ENCODE assay signal across 15 cellular contexts in genomic region chr11:30435488-30435887, GRCh38.
A peak's percentile ranks its signal among the peaks of the same experiment; 100 is the strongest.
DNase-seq lines count a peak whose midpoint lies in the region; ATAC-seq and TF ChIP-seq lines count a peak whose summit lies in the region.
"Had no signal": no experiment of that assay in that cellular context is flagged by ENCODE, and none has a peak within 500 bp of the region (broad histone marks: within the 10 kb centered on the region; RNA-seq: fewer than 3 reads in every experiment).

No MANE protein-coding gene starts in this region.

- H3K36me3 Mint-ChIP-seq in stimulated activated memory B cell treated with anti-CD40 and anti-IgM and Interleukin-4, amounts not matched to agents 10 μg/mL and 1 μg/mL and 100 μg/mL, for 72 hours, result no peaks in the 10 kb centered on the region

- no peaks in the 10 kb centered on the region for H3K4me1 Mint-ChIP-seq in stimulated activated memory B cell treated with anti-CD40 and anti-IgM and Interleukin-4, amounts not matched to agents 10 μg/mL and 1 μg/mL and 100 μg/mL, for 72 hours

- H3K4me3 Mint-ChIP-seq in stimulated activated memory B cell treated with anti-CD40 and anti-IgM and Interleukin-4, amounts not matched to agents 10 μg/mL and 1 μg/mL and 100 μg/mL, for 72 hours, result no peak overlapping the region
- H3K4me3 Mint-ChIP-seq: CD4-positive, alpha-beta T cell had no signal

- TF ChIP-seq POLR2A in body of pancreas (IDR thresholded peaks at IDR 0.05) (no peak), testis (IDR thresholded peaks at IDR 0.05) (no peak)

- H3K27me3 ChIP-seq in body of pancreas (no peaks in the 10 kb centered on the region), testis (no peaks in the 10 kb centered on the region)
- H3K27me3 ChIP-seq: MG63 had no signal

- H3K4me3 ChIP-seq in body of pancreas, result no peak overlapping the region
- no peak overlapping the region for H3K4me3 ChIP-seq in testis
- H3K4me3 ChIP-seq: MG63 had no signal

- no peaks in the 10 kb centered on the region for H3K27me3 Mint-ChIP-seq in stimulated activated memory B cell treated with anti-CD40 and anti-IgM and Interleukin-4, amounts not matched to agents 10 μg/mL and 1 μg/mL and 100 μg/mL, for 72 hours
- H3K27me3 Mint-ChIP-seq: CD4-positive, alpha-beta T cell had no signal

- TF ChIP-seq CTCF in body of pancreas (IDR thresholded peaks at IDR 0.05) (no peak), testis (IDR thresholded peaks at IDR 0.05) (no peak)

- ATAC-seq in body of pancreas, result peak; percentile 4
- ATAC-seq in stimulated activated memory B cell treated with anti-CD40 and anti-IgM and Interleukin-4, amounts not matched to agents 10 μg/mL and 1 μg/mL and 100 μg/mL, for 72 hours, result peak; percentile 37

- H3K4me1 ChIP-seq in body of pancreas (no peaks in the 10 kb centered on the region), testis (no peaks in the 10 kb centered on the region)

- H3K27ac ChIP-seq in body of pancreas (peak overlapping the region in 2 of 4 donors; percentile 29 to 51), testis (no peak overlapping the region)

- H3K9me3 ChIP-seq in body of pancreas, result no peaks in the 10 kb centered on the region
- H3K9me3 ChIP-seq in testis, result no peaks in the 10 kb centered on the region
- H3K9me3 ChIP-seq: MG63 had no signal

- no peak overlapping the region for H3K27ac Mint-ChIP-seq in stimulated activated memory B cell treated with anti-CD40 and anti-IgM and Interleukin-4, amounts not matched to agents 10 μg/mL and 1 μg/mL and 100 μg/mL, for 72 hours
- H3K27ac Mint-ChIP-seq: CD4-positive, alpha-beta T cell had no signal

- peak; percentile 41 for DNase-seq in HT-29 (ENCODE audit: low spot score)
- no peak for DNase-seq in body of pancreas
- peak; percentile 18 for DNase-seq in medulla oblongata (ENCODE audit: extremely low spot score)
- DNase-seq in pons (ENCODE audit: low spot score), result no peak
- DNase-seq in COR-L47 (lab: John Stamatoyannopoulos, UW), result no peak
- no peak for DNase-seq in testis
- DNase-seq: CD4-positive, alpha-beta T cell; DMS79 treated with DMSO at 0.1 percent for 48 hours; HCEC 1CT; MG63; NCI-H1092 treated with DMSO at 0.1 percent for 48 hours; NCI-H1694; NCI-H2171; NCI-H510A had no signal

- H3K36me3 ChIP-seq in body of pancreas (replicated peaks in 1 of 2; ENCODE audit: insufficient read depth in 1 of 2, low read depth in 2 of 2) (no peaks in the 10 kb centered on the region), testis (ENCODE audit: low read depth, missing control alignments) (no peaks in the 10 kb centered on the region)
- H3K36me3 ChIP-seq: MG63 had no signal

- no peaks in the 10 kb centered on the region for H3K9me3 Mint-ChIP-seq in stimulated activated memory B cell treated with anti-CD40 and anti-IgM and Interleukin-4, amounts not matched to agents 10 μg/mL and 1 μg/mL and 100 μg/mL, for 72 hours
- H3K9me3 Mint-ChIP-seq: CD4-positive, alpha-beta T cell had no signal

- intact Hi-C loops in body of pancreas (cut with DNase I) (no loop called here), testis (cut with DNase I; ENCODE audit: low total_unique reads) (no loop called here)

Comparison
In these comparisons a context has a peak if more than half of its experiments do, and no peak if none do; other contexts are left out.
1. DNase-seq: peak in HT-29 (single experiment) and medulla oblongata (single experiment); none in body of pancreas (0 of 4), pons (single experiment), COR-L47 (single experiment) and testis (single experiment).